16 cellular contexts compared by ENCODE assay signal in genomic region chr11:71794386-71795040, GRCh38. TPM values are rescaled to one million over a fixed set of nuclear protein-coding genes. Genes with fewer than 3 reads are reported as not detected.
DNase-seq lines count a peak whose midpoint lies in the region; ATAC-seq, FAIRE-seq and TF ChIP-seq lines count a peak whose summit lies in the region.
"Not testable (repeated sequence)": the region's sequence is repeated elsewhere in the genome, so short reads cannot be mapped to it uniquely, and the experiment has no call there.
"Had no signal": no experiment of that assay in that cellular context is flagged by ENCODE, and none has a peak within 500 bp of the region (broad histone marks: within the 10 kb centered on the region; RNA-seq: fewer than 3 reads in every experiment).

No MANE protein-coding gene starts in this region.

- FAIRE-seq in H54 (lab: Jason Lieb, UNC): peak; percentile 20

- CTCF ChIA-PET in BJ (lab: Yijun Ruan, JAX): not testable (repeated sequence)

- intact Hi-C loops in upper lobe of right lung (cut with DNase I): not testable (repeated sequence)

- not testable (repeated sequence) for H3K36me3 ChIP-seq in BJ (ENCODE audit: control insufficient read depth, insufficient read depth, low read length); brain microvascular endothelial cell (replicated peaks); lung (ENCODE audit: control insufficient read depth in 2 of 2, insufficient read depth in 2 of 2, low read length in 2 of 2); upper lobe of right lung

- not testable (repeated sequence) for H3K27me3 ChIP-seq in BJ (ENCODE audit: control insufficient read depth, insufficient read depth, low read length); brain microvascular endothelial cell (replicated peaks); lung (ENCODE audit: control insufficient read depth, insufficient read depth); upper lobe of right lung

- H3K27ac ChIP-seq in brain microvascular endothelial cell (peak overlapping the region; percentile 45), lung (ENCODE audit: low read depth in 1 of 2, low read length in 1 of 2) (peak overlapping the region in 1 of 2 donors; percentile 53)
- H3K27ac ChIP-seq in upper lobe of right lung: not testable (repeated sequence)

- not testable (repeated sequence) for H3K4me1 ChIP-seq in lung (ENCODE audit: control insufficient read depth in 2 of 2, insufficient read depth in 2 of 2, low read length in 2 of 2); upper lobe of right lung

- not testable (repeated sequence) for H3K9me3 ChIP-seq in lung (ENCODE audit: control insufficient read depth in 2 of 2, insufficient read depth in 1 of 2, low read length in 1 of 2); upper lobe of right lung

- peak; percentile 76 for DNase-seq in BJ (ENCODE audit: low read depth)
- peak; percentile 32 for DNase-seq in H54 (ENCODE audit: insufficient read length, low spot score)
- DNase-seq in M059J (ENCODE audit: low read depth): peak; percentile 90
- peak; percentile 88 for DNase-seq in T1000 (lab: John Stamatoyannopoulos, UW)
- DNase-seq in brain microvascular endothelial cell: peak; percentile 97
- peak; percentile 53 for DNase-seq in fibroblast of peridontal ligament (ENCODE audit: extremely low read depth)
- DNase-seq in lung (ENCODE audit: low spot score): peak; percentile 54
- DNase-seq in upper lobe of right lung: peak; percentile 40

- TF ChIP-seq CTCF in BJ (IDR thresholded peaks at IDR 0.05; ENCODE audit: insufficient read depth, low read depth, low read length); brain microvascular endothelial cell (IDR thresholded peaks at IDR 0.05; ENCODE audit: low read depth, low read length, missing control alignments); lung (IDR thresholded peaks at IDR 0.05; ENCODE audit: control extremely low read depth, extremely low read depth); upper lobe of right lung (IDR thresholded peaks at IDR 0.05): not testable (repeated sequence)

- POLR2A ChIA-PET in BJ (lab: Charles Lee): not testable (repeated sequence)

- not testable (repeated sequence) for TF ChIP-seq POLR2A in H54 (IDR thresholded peaks at IDR 0.05; ENCODE audit: low read depth, low read length)

- in situ Hi-C loops in brain microvascular endothelial cell (cut with HindIII; ENCODE audit: low pct_ligation_motif_present, low sequenced_read_pairs): not testable (repeated sequence)

- 83 to 87% methylated on average over 13 of the region's 13 CpGs for WGBS in lung, 2 donors

- not testable (repeated sequence) for ATAC-seq in lung (ENCODE audit: insufficient read depth, low FRiP score); upper lobe of right lung

- H3K4me3 ChIP-seq in BJ (ENCODE audit: low read depth, low read length); brain microvascular endothelial cell (ENCODE audit: low read depth, low read length); lung; upper lobe of right lung: not testable (repeated sequence)

RNA-seq across cellular contexts. Expression of gene DEFB108B, which starts 38.5 kb away (rescaled TPM):
- polyA plus RNA-seq in BJ (2011; rRNA removed): not detected in 2 replicates
- polyA minus RNA-seq in BJ (2011; rRNA and poly(A)+ RNA removed): not detected in 2 replicates
- total RNA-seq in M059J (2014; rRNA removed; shearing (Covaris generic)): not detected in 2 replicates
- not detected for total RNA-seq in lung
- polyA plus RNA-seq in lung: not detected
- total RNA-seq in upper lobe of right lung: not detected
- total RNA-seq: activated naive CD8-positive, alpha-beta T cell treated with anti-CD3 and anti-CD28 coated beads for 36 hours; endodermal cell; gastrocnemius medialis; lower lobe of right lung; pulmonary artery endothelial cell; smooth muscle cell; suprapubic skin had no signal
- polyA plus RNA-seq: keratinocyte, smooth muscle cell had no signal

Comparison
In these comparisons a context has a peak if more than half of its experiments do, and no peak if none do; other contexts are left out.
1. DNase-seq: peak in every context shown above with its lines; median percentile 97 in brain microvascular endothelial cell; 90 in M059J; 88 in T1000; 76 in BJ; 54 in lung; 53 in fibroblast of peridontal ligament; 40 in upper lobe of right lung; 32 in H54.